ENCODE assay signal across 1 cellular context in the genomic region with DNA sequence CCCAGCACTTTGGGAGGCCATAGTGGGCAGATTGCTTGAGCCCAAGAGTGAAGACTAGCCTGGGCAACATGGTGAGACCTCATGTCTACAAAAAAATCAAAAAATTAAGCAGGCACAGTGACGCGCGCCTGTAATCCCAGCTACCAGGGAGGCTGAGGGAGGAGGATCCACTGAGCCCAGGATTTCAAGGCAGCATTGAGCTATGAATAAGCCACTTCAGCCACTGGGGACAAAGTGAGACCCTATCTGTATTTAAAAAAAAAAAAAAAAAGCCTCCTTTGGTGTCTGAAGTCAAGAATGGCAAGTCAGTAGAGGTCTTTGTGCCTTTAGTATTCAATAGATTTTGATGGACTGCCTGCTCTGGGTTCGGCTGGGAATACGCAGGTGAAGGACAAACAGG.
TF ChIP-seq lines count a peak whose summit lies in the region.

No MANE protein-coding gene starts in this region.

TF ChIP-seq in GM23338, 12 proteins besides CTCF, POLR2A, EP300 and RAD21:
- no peak for TF ChIP-seq ZNF462 (CRISPR knock-in tag; IDR thresholded peaks at IDR 0.05)
- TF ChIP-seq STAT1 (IDR thresholded peaks at IDR 0.05; ENCODE audit: unreplicated experiment): no peak
- no peak for TF ChIP-seq EZH2phosphoT487 (IDR thresholded peaks at IDR 0.05; ENCODE audit: unreplicated experiment)
- no peak for TF ChIP-seq JUNB (IDR thresholded peaks at IDR 0.05; ENCODE audit: unreplicated experiment)
- no peak for TF ChIP-seq NANOG (IDR thresholded peaks at IDR 0.05; ENCODE audit: borderline replicate concordance)
- TF ChIP-seq, protein P1, sequence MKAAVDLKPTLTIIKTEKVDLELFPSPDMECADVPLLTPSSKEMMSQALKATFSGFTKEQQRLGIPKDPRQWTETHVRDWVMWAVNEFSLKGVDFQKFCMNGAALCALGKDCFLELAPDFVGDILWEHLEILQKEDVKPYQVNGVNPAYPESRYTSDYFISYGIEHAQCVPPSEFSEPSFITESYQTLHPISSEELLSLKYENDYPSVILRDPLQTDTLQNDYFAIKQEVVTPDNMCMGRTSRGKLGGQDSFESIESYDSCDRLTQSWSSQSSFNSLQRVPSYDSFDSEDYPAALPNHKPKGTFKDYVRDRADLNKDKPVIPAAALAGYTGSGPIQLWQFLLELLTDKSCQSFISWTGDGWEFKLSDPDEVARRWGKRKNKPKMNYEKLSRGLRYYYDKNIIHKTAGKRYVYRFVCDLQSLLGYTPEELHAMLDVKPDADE (IDR thresholded peaks at IDR 0.05): no peak
- TF ChIP-seq POLR2AphosphoS5 (IDR thresholded peaks at IDR 0.05; ENCODE audit: low read depth): no peak
- TF ChIP-seq, protein P2, sequence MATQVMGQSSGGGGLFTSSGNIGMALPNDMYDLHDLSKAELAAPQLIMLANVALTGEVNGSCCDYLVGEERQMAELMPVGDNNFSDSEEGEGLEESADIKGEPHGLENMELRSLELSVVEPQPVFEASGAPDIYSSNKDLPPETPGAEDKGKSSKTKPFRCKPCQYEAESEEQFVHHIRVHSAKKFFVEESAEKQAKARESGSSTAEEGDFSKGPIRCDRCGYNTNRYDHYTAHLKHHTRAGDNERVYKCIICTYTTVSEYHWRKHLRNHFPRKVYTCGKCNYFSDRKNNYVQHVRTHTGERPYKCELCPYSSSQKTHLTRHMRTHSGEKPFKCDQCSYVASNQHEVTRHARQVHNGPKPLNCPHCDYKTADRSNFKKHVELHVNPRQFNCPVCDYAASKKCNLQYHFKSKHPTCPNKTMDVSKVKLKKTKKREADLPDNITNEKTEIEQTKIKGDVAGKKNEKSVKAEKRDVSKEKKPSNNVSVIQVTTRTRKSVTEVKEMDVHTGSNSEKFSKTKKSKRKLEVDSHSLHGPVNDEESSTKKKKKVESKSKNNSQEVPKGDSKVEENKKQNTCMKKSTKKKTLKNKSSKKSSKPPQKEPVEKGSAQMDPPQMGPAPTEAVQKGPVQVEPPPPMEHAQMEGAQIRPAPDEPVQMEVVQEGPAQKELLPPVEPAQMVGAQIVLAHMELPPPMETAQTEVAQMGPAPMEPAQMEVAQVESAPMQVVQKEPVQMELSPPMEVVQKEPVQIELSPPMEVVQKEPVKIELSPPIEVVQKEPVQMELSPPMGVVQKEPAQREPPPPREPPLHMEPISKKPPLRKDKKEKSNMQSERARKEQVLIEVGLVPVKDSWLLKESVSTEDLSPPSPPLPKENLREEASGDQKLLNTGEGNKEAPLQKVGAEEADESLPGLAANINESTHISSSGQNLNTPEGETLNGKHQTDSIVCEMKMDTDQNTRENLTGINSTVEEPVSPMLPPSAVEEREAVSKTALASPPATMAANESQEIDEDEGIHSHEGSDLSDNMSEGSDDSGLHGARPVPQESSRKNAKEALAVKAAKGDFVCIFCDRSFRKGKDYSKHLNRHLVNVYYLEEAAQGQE (IDR thresholded peaks at IDR 0.05; ENCODE audit: unreplicated experiment): no peak
- no peak for TF ChIP-seq CREB1 (CRISPR knock-in tag; IDR thresholded peaks at IDR 0.05; ENCODE audit: low read depth)
- TF ChIP-seq ZNF331 (CRISPR knock-in tag; IDR thresholded peaks at IDR 0.05; ENCODE audit: low read depth): no peak
- no peak for TF ChIP-seq EZH2 (IDR thresholded peaks at IDR 0.05; ENCODE audit: low read depth, unreplicated experiment)
- TF ChIP-seq ZNF114 (CRISPR knock-in tag; IDR thresholded peaks at IDR 0.05): no peak
